In genomic region chr17:76384222-76384986, GRCh38 we compare ENCODE assay signal across 8 cellular contexts. TPM values are rescaled to one million over a fixed set of nuclear protein-coding genes. Genes with fewer than 3 reads are reported as not detected.
A peak's percentile ranks its signal among the peaks of the same experiment; 100 is the strongest.
DNase-seq lines count a peak whose midpoint lies in the region; ATAC-seq and TF ChIP-seq lines count a peak whose summit lies in the region.

Gene SPHK1, plus strand, starts transcription at chr17:76384609. Its CDS starts 1,036 bp downstream, at chr17:76385645.

- no peaks in the 10 kb centered on the region for H3K79me2 ChIP-seq in parathyroid adenoma

- peak within 1 kb of the TSS; percentile 91 for H3K27ac Mint-ChIP-seq in activated naive CD4-positive, alpha-beta T cell treated with anti-CD3 and anti-CD28 coated beads, Interleukin-2, amount 50 U/mL, for 24 hours

- peak; percentile 63 for ATAC-seq in GM18868 (IDR thresholded peaks at IDR 0.05; ENCODE audit: unreplicated experiment)
- peak; percentile 60 for ATAC-seq in HG03432 (IDR thresholded peaks at IDR 0.05; ENCODE audit: unreplicated experiment)
- peak; percentile 88 for ATAC-seq in upper lobe of right lung

- H2AFZ ChIP-seq in parathyroid adenoma, result peak within 1 kb of the TSS; percentile 78

- peaks cover 14% of the 10 kb centered on the region for H3K4me1 Mint-ChIP-seq in activated naive CD4-positive, alpha-beta T cell treated with anti-CD3 and anti-CD28 coated beads, Interleukin-2, amount 50 U/mL, for 24 hours

- no peak within 1 kb of the TSS for H3K9ac ChIP-seq in parathyroid adenoma

- H3K27me3 Mint-ChIP-seq in activated naive CD4-positive, alpha-beta T cell treated with anti-CD3 and anti-CD28 coated beads, Interleukin-2, amount 50 U/mL, for 24 hours, result no peaks in the 10 kb centered on the region

- H3K36me3 ChIP-seq in parathyroid adenoma (ENCODE audit: control insufficient read depth, insufficient read depth, low read length), result no peaks in the 10 kb centered on the region
- no peaks in the 10 kb centered on the region for H3K36me3 ChIP-seq in upper lobe of right lung

- peak within 1 kb of the TSS; percentile 62 for H3K27ac ChIP-seq in parathyroid adenoma
- peak within 1 kb of the TSS; percentile 77 for H3K27ac ChIP-seq in upper lobe of right lung

- intact Hi-C loops in upper lobe of right lung (cut with DNase I), result no loop called here

- H3K9me3 ChIP-seq in parathyroid adenoma (ENCODE audit: control insufficient read depth, low read length), result no peaks in the 10 kb centered on the region
- no peaks in the 10 kb centered on the region for H3K9me3 ChIP-seq in upper lobe of right lung

- H3K4me1 ChIP-seq in parathyroid adenoma, result peaks cover 5% of the 10 kb centered on the region
- H3K4me1 ChIP-seq in upper lobe of right lung, result peaks cover 33% of the 10 kb centered on the region

- H3K4me3 ChIP-seq in parathyroid adenoma (ENCODE audit: low read depth, low read length) (peak within 1 kb of the TSS; percentile 69), upper lobe of right lung (peak within 1 kb of the TSS; percentile 68)

- DNase-seq in ACHN, result peak; percentile 80
- DNase-seq in RPMI8226, result peak; percentile 91
- DNase-seq in glomerular visceral epithelial cell (ENCODE audit: extremely low spot score), result peak; percentile 90
- DNase-seq in upper lobe of right lung, result peak; percentile 88

- no peaks in the 10 kb centered on the region for H3K36me3 Mint-ChIP-seq in activated naive CD4-positive, alpha-beta T cell treated with anti-CD3 and anti-CD28 coated beads, Interleukin-2, amount 50 U/mL, for 24 hours

- H3K4me2 ChIP-seq in parathyroid adenoma (ENCODE audit: low read length), result peak within 1 kb of the TSS; percentile 80

- H3K27me3 ChIP-seq in parathyroid adenoma (ENCODE audit: control insufficient read depth, insufficient read depth, low read length) (no peaks in the 10 kb centered on the region), upper lobe of right lung (no peaks in the 10 kb centered on the region)

- peak within 1 kb of the TSS; percentile 92 for H3K4me3 Mint-ChIP-seq in activated naive CD4-positive, alpha-beta T cell treated with anti-CD3 and anti-CD28 coated beads, Interleukin-2, amount 50 U/mL, for 24 hours

- no peaks in the 10 kb centered on the region for H3K9me3 Mint-ChIP-seq in activated naive CD4-positive, alpha-beta T cell treated with anti-CD3 and anti-CD28 coated beads, Interleukin-2, amount 50 U/mL, for 24 hours

- TF ChIP-seq CTCF in parathyroid adenoma (IDR thresholded peaks at IDR 0.05) (no peak), upper lobe of right lung (IDR thresholded peaks at IDR 0.05) (no peak)

- in situ Hi-C loops in ACHN (cut with HindIII; ENCODE audit: low pct_ligation_motif_present, low pct_unique_long_range_greater_than_20kb, low sequenced_read_pairs), result no loop called here

RNA-seq across cellular contexts. Expression of gene SPHK1, which starts in this region (rescaled TPM):
- 8.5 TPM for total RNA-seq in upper lobe of right lung

Comparison
In these comparisons a context has a peak if more than half of its experiments do, and no peak if none do; other contexts are left out.
1. Peak in every context shown above with its lines: DNase-seq, ATAC-seq, H3K4me3 ChIP-seq and H3K27ac ChIP-seq.